2 cellular contexts compared by ENCODE assay signal in the genomic region with DNA sequence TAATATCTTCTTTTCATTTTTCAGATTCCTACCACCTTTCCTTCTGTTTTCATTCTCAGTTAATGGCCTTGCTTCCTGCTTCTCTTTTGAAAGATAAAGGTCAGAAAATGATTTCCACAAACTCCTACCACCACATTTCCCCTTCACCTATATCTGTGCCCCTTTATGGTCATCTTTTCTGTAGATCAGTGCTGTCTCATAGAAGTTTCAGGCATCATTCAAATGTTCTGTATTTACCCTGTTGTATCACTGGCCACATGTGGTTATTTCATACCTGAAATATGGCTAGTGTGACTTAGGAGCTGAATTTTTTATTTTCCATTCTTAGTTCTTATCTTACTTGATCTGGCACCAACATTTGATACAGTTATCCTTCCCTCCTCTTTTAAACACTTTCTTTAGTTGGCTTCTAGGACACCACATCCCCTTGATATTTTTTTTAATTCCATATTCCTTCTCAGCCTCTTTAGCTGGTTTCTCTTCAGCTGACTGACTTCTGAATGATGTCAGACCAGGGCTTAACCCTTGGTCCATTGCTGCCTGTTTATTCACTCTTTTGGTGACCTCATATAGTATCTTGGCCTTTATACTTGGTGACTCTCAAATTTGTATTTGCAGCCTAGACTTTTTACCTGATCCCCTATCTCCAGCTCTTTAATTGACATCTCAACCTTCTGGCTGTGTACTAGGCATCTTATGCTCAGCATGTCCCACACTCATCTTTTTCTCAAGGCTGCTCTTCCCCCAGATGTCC.
TF ChIP-seq lines count a peak whose summit lies in the region.

No MANE protein-coding gene starts in this region.

TF ChIP-seq in A549, 52 proteins besides CTCF, POLR2A, EP300 and RAD21:
- TF ChIP-seq RARB (CRISPR knock-in tag; IDR thresholded peaks at IDR 0.05) (no peak), ZNF302 (CRISPR knock-in tag; IDR thresholded peaks at IDR 0.05) (no peak), SREBF2 (IDR thresholded peaks at IDR 0.05) (no peak), RNF2 (IDR thresholded peaks at IDR 0.05; ENCODE audit: borderline replicate concordance, low read depth) (no peak), MAFK (IDR thresholded peaks at IDR 0.05; ENCODE audit: partially characterized antibody) (no peak), CHD2 (IDR thresholded peaks at IDR 0.05; ENCODE audit: low read length, partially characterized antibody) (no peak), FOXS1 (CRISPR knock-in tag; IDR thresholded peaks at IDR 0.05) (no peak), JUN (IDR thresholded peaks at IDR 0.05) (no peak), NFE2L2 (conservative IDR thresholded peaks at IDR 0.05; ENCODE audit: low read length) (no peak), HDAC2 (IDR thresholded peaks at IDR 0.05) (no peak), RCOR1 (IDR thresholded peaks at IDR 0.05; ENCODE audit: low read depth, low read length) (no peak)
- TF ChIP-seq, protein P1, sequence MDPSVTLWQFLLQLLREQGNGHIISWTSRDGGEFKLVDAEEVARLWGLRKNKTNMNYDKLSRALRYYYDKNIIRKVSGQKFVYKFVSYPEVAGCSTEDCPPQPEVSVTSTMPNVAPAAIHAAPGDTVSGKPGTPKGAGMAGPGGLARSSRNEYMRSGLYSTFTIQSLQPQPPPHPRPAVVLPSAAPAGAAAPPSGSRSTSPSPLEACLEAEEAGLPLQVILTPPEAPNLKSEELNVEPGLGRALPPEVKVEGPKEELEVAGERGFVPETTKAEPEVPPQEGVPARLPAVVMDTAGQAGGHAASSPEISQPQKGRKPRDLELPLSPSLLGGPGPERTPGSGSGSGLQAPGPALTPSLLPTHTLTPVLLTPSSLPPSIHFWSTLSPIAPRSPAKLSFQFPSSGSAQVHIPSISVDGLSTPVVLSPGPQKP (IDR thresholded peaks at IDR 0.05; ENCODE audit: low read depth, low read length): no peak
- TF ChIP-seq, protein P2, sequence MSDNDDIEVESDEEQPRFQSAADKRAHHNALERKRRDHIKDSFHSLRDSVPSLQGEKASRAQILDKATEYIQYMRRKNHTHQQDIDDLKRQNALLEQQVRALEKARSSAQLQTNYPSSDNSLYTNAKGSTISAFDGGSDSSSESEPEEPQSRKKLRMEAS (IDR thresholded peaks at IDR 0.05): no peak

TF ChIP-seq in IMR-90, 13 proteins besides CTCF, POLR2A, EP300 and RAD21:
- TF ChIP-seq, protein P1 (IDR thresholded peaks at IDR 0.05; ENCODE audit: borderline replicate concordance, low read depth, low read length): no peak
- no peak for TF ChIP-seq MAFK (IDR thresholded peaks at IDR 0.05; ENCODE audit: low read depth, low read length)
- TF ChIP-seq, protein P3, sequence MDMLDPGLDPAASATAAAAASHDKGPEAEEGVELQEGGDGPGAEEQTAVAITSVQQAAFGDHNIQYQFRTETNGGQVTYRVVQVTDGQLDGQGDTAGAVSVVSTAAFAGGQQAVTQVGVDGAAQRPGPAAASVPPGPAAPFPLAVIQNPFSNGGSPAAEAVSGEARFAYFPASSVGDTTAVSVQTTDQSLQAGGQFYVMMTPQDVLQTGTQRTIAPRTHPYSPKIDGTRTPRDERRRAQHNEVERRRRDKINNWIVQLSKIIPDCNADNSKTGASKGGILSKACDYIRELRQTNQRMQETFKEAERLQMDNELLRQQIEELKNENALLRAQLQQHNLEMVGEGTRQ (IDR thresholded peaks at IDR 0.05; ENCODE audit: low read depth, low read length): no peak
- no peak for TF ChIP-seq NFE2L2 (IDR thresholded peaks at IDR 0.05; ENCODE audit: low read depth, low read length)
- TF ChIP-seq RFX5 (IDR thresholded peaks at IDR 0.05; ENCODE audit: low read depth, low read length): no peak
- TF ChIP-seq CHD1 (IDR thresholded peaks at IDR 0.05; ENCODE audit: low read depth, low read length): no peak
- TF ChIP-seq FOS (IDR thresholded peaks at IDR 0.05; ENCODE audit: low read depth, low read length): no peak
- TF ChIP-seq CEBPB (IDR thresholded peaks at IDR 0.05; ENCODE audit: low read depth, low read length): no peak
- no peak for TF ChIP-seq RCOR1 (IDR thresholded peaks at IDR 0.05; ENCODE audit: insufficient replicate concordance, low read length)
- TF ChIP-seq MXI1 (IDR thresholded peaks at IDR 0.05; ENCODE audit: borderline replicate concordance, low read depth, low read length): no peak
- TF ChIP-seq MAZ (IDR thresholded peaks at IDR 0.05; ENCODE audit: borderline replicate concordance, low read depth, low read length): no peak
- TF ChIP-seq SMC3 (IDR thresholded peaks at IDR 0.05; ENCODE audit: low read depth, low read length): no peak
- TF ChIP-seq BHLHE40 (IDR thresholded peaks at IDR 0.05; ENCODE audit: low read depth, low read length): no peak
